11 cellular contexts compared by ENCODE assay signal in genomic region chr2:46848446-46848845, GRCh38.
DNase-seq lines count a peak whose midpoint lies in the region; ATAC-seq and TF ChIP-seq lines count a peak whose summit lies in the region.
"Had no signal": no experiment of that assay in that cellular context is flagged by ENCODE, and none has a peak within 500 bp of the region (broad histone marks: within the 10 kb centered on the region; RNA-seq: fewer than 3 reads in every experiment).

No MANE protein-coding gene starts in this region.

- H3K4me1 ChIP-seq in A673 (ENCODE audit: insufficient read depth, low read length, poor library complexity, severe bottlenecking) (peaks cover 38% of the 10 kb centered on the region), neural progenitor cell (no peaks in the 10 kb centered on the region)

- POLR2A ChIA-PET in A673 (lab: Charles Lee; ENCODE audit: low non-redundant PET): no interaction called here

- no peaks in the 10 kb centered on the region for H4K20me1 ChIP-seq in neural progenitor cell (ENCODE audit: low read depth)

- BruUV-seq in A673 (replicated peaks; lab: Mats Ljungman, UMichigan): no TSS peak

- H3K4me1 Mint-ChIP-seq in dendritic cell treated with granulocyte-macrophage colony-stimulating factor and Interleukin-4, amounts not matched to agents 40 ng/mL and 50 ng/mL, for 4 days (ENCODE audit: low read depth): peaks cover 22% of the 10 kb centered on the region
- H3K4me1 Mint-ChIP-seq in neural progenitor cell: peaks cover 27% of the 10 kb centered on the region
- H3K4me1 Mint-ChIP-seq: activated CD4-positive, alpha-beta T cell treated with anti-CD3 and anti-CD28 coated beads, Interleukin-2, amount 10 ng/mL, durations not matched to agents 7 days and 5 days had no signal

- H3K9me3 ChIP-seq in A673 (ENCODE audit: low read depth, low read length, poor library complexity, severe bottlenecking) (no peaks in the 10 kb centered on the region), MG63 (peaks cover 1% of the 10 kb centered on the region; the same call in 1 of the 2 replicates), neural progenitor cell (ENCODE audit: low read depth) (no peaks in the 10 kb centered on the region)

- H3K9me3 Mint-ChIP-seq in dendritic cell treated with granulocyte-macrophage colony-stimulating factor and Interleukin-4, amounts not matched to agents 40 ng/mL and 50 ng/mL, for 4 days: peaks cover 2% of the 10 kb centered on the region
- H3K9me3 Mint-ChIP-seq in neural progenitor cell: no peaks in the 10 kb centered on the region
- H3K9me3 Mint-ChIP-seq: activated CD4-positive, alpha-beta T cell treated with anti-CD3 and anti-CD28 coated beads, Interleukin-2, amount 10 ng/mL, durations not matched to agents 7 days and 5 days had no signal

- H3K79me2 ChIP-seq in neural progenitor cell (ENCODE audit: low read depth): no peaks in the 10 kb centered on the region

- ATAC-seq in HG02678 (IDR thresholded peaks at IDR 0.05; ENCODE audit: unreplicated experiment): no peak

- peaks cover 14% of the 10 kb centered on the region for H3K27me3 Mint-ChIP-seq in dendritic cell treated with granulocyte-macrophage colony-stimulating factor and Interleukin-4, amounts not matched to agents 40 ng/mL and 50 ng/mL, for 4 days
- peaks cover 4% of the 10 kb centered on the region for H3K27me3 Mint-ChIP-seq in neural progenitor cell (ENCODE audit: insufficient read depth, low read depth)

- DNase-seq in A673 (ENCODE audit: low spot score) (peak; percentile 71), MG63 (peak; percentile 59), neural progenitor cell (ENCODE audit: low spot score) (no peak), iPS-NIHi11 (ENCODE audit: low spot score) (no peak), NCI-H1105 (lab: John Stamatoyannopoulos, UW) (no peak), G401 (ENCODE audit: low spot score) (no peak)
- DNase-seq: activated CD4-positive, alpha-beta T cell treated with anti-CD3 and anti-CD28 coated beads, Interleukin-2, amount 10 ng/mL, durations not matched to agents 7 days and 5 days; amygdala; Kasumi-1 had no signal

- intact Hi-C loops in A673 (cut with micrococcal nuclease; ENCODE audit: unreplicated experiment): no loop called here
- intact Hi-C loops in dendritic cell treated with granulocyte-macrophage colony-stimulating factor and Interleukin-4, amounts not matched to agents 40 ng/mL and 50 ng/mL, for 4 days (cut with micrococcal nuclease): no loop called here

- no peak overlapping the region for H3K9ac ChIP-seq in neural progenitor cell

- no peaks in the 10 kb centered on the region for H3K36me3 Mint-ChIP-seq in dendritic cell treated with granulocyte-macrophage colony-stimulating factor and Interleukin-4, amounts not matched to agents 40 ng/mL and 50 ng/mL, for 4 days (ENCODE audit: low read depth)
- no peaks in the 10 kb centered on the region for H3K36me3 Mint-ChIP-seq in neural progenitor cell

- no peaks in the 10 kb centered on the region for H3K36me3 ChIP-seq in A673 (ENCODE audit: insufficient read depth, low read length, poor library complexity, severe bottlenecking)
- H3K36me3 ChIP-seq in MG63: no peaks in the 10 kb centered on the region
- H3K36me3 ChIP-seq in neural progenitor cell: no peaks in the 10 kb centered on the region

- H3K4me3 ChIP-seq in A673 (ENCODE audit: low read depth, low read length, poor library complexity, severe bottlenecking): no peak overlapping the region
- H3K4me3 ChIP-seq in MG63: no peak overlapping the region
- H3K4me3 ChIP-seq in neural progenitor cell: no peak overlapping the region

- H2AFZ ChIP-seq in neural progenitor cell (replicated peaks): no peak overlapping the region

- CTCF ChIA-PET in A673 (lab: Charles Lee): no interaction called here

- no peak overlapping the region for H3K4me3 Mint-ChIP-seq in dendritic cell treated with granulocyte-macrophage colony-stimulating factor and Interleukin-4, amounts not matched to agents 40 ng/mL and 50 ng/mL, for 4 days
- no peak overlapping the region for H3K4me3 Mint-ChIP-seq in neural progenitor cell
- H3K4me3 Mint-ChIP-seq: activated CD4-positive, alpha-beta T cell treated with anti-CD3 and anti-CD28 coated beads, Interleukin-2, amount 10 ng/mL, durations not matched to agents 7 days and 5 days had no signal

- no peaks in the 10 kb centered on the region for H3K27me3 ChIP-seq in A673 (replicated peaks; ENCODE audit: insufficient read depth, low read depth, low read length, poor library complexity)
- H3K27me3 ChIP-seq in MG63: no peaks in the 10 kb centered on the region
- H3K27me3 ChIP-seq in neural progenitor cell: no peaks in the 10 kb centered on the region

- H3K27ac ChIP-seq in A673 (ENCODE audit: low read depth, low read length, poor library complexity, severe bottlenecking) (peak overlapping the region; percentile 19), neural progenitor cell (no peak overlapping the region)

- peak overlapping the region; percentile 44 for H3K27ac Mint-ChIP-seq in dendritic cell treated with granulocyte-macrophage colony-stimulating factor and Interleukin-4, amounts not matched to agents 40 ng/mL and 50 ng/mL, for 4 days
- peak overlapping the region; percentile 78 for H3K27ac Mint-ChIP-seq in neural progenitor cell
- H3K27ac Mint-ChIP-seq: activated CD4-positive, alpha-beta T cell treated with anti-CD3 and anti-CD28 coated beads, Interleukin-2, amount 10 ng/mL, durations not matched to agents 7 days and 5 days had no signal

- H3F3A ChIP-seq in neural progenitor cell (ENCODE audit: low read depth): no peaks in the 10 kb centered on the region

- in situ Hi-C loops in G401 (cut with HindIII; ENCODE audit: low sequenced_read_pairs): no loop called here

- TF ChIP-seq CTCF in A673 (conservative IDR thresholded peaks at IDR 0.05; ENCODE audit: low read depth, low read length) (no peak), neural progenitor cell (IDR thresholded peaks at IDR 0.05) (no peak)

- H3K4me2 ChIP-seq in neural progenitor cell: no peak overlapping the region

Comparison
In these comparisons a context has a peak if more than half of its experiments do, and no peak if none do; other contexts are left out.
1. DNase-seq: peak in A673 (single experiment) and MG63 (single experiment); none in neural progenitor cell (single experiment), iPS-NIHi11 (single experiment), NCI-H1105 (single experiment) and G401 (single experiment).